ENCODE assay signal across 2 cellular contexts in genomic region chr14:26596722-26597030, GRCh38.
TF ChIP-seq lines count a peak whose summit lies in the region.

No MANE protein-coding gene starts in this region.

TF ChIP-seq in liver, 16 proteins besides CTCF, POLR2A, EP300 and RAD21 (continued from another document):
- no peak for TF ChIP-seq TAF1 (conservative IDR thresholded peaks at IDR 0.05)
- no peak for TF ChIP-seq HNF4G (IDR thresholded peaks at IDR 0.05)
- no peak for TF ChIP-seq ZBTB33 (IDR thresholded peaks at IDR 0.05)
- no peak for TF ChIP-seq NR2F2 (IDR thresholded peaks at IDR 0.05)
- TF ChIP-seq GABPA (IDR thresholded peaks at IDR 0.05 in 1 of 2, conservative IDR thresholded peaks at IDR 0.05 in 1 of 2), result no peak

TF ChIP-seq in HepG2, 621 proteins besides CTCF, POLR2A, EP300 and RAD21 (continued from another document):
- no peak for TF ChIP-seq ZNF383 (CRISPR knock-in tag; IDR thresholded peaks at IDR 0.05; ENCODE audit: borderline replicate concordance)
